Comparison of ENCODE assay signal across 13 cellular contexts in genomic region chr22:47167056-47167455, GRCh38.
"Had no signal": no experiment of that assay in that cellular context is flagged by ENCODE, and none has a peak within 500 bp of the region (broad histone marks: within the 10 kb centered on the region; RNA-seq: fewer than 3 reads in every experiment).

No MANE protein-coding gene starts in this region.

- H3K4me3 Mint-ChIP-seq: activated CD4-positive, alpha-beta memory T cell treated with anti-CD3 and anti-CD28 coated beads, Interleukin-2, amount 10 ng/mL, durations not matched to agents 7 days and 5 days; activated CD4-positive, alpha-beta T cell treated with anti-CD3 and anti-CD28 coated beads for 36 hours; activated naive CD4-positive, alpha-beta T cell treated with anti-CD3 and anti-CD28 coated beads for 36 hours; central memory CD8-positive, alpha-beta T cell; natural killer cell had no signal

- H3K9me3 Mint-ChIP-seq: activated CD4-positive, alpha-beta memory T cell treated with anti-CD3 and anti-CD28 coated beads, Interleukin-2, amount 10 ng/mL, durations not matched to agents 7 days and 5 days; activated naive CD4-positive, alpha-beta T cell treated with anti-CD3 and anti-CD28 coated beads for 36 hours; central memory CD8-positive, alpha-beta T cell; natural killer cell had no signal

- H3K4me1 Mint-ChIP-seq: activated CD4-positive, alpha-beta memory T cell treated with anti-CD3 and anti-CD28 coated beads, Interleukin-2, amount 10 ng/mL, durations not matched to agents 7 days and 5 days; activated CD4-positive, alpha-beta T cell treated with anti-CD3 and anti-CD28 coated beads for 36 hours; central memory CD8-positive, alpha-beta T cell had no signal

- H3K27me3 Mint-ChIP-seq: activated CD4-positive, alpha-beta memory T cell treated with anti-CD3 and anti-CD28 coated beads, Interleukin-2, amount 10 ng/mL, durations not matched to agents 7 days and 5 days; activated CD4-positive, alpha-beta T cell treated with anti-CD3 and anti-CD28 coated beads for 36 hours; central memory CD8-positive, alpha-beta T cell had no signal

- H3K9me3 ChIP-seq: mucosa of descending colon had no signal

- H3K4me3 ChIP-seq: mucosa of descending colon had no signal

- H3K27ac ChIP-seq: VCaP had no signal

- H3K36me3 Mint-ChIP-seq: natural killer cell had no signal

- DNase-seq: activated CD4-positive, alpha-beta memory T cell treated with anti-CD3 and anti-CD28 coated beads, Interleukin-2, amount 10 ng/mL, durations not matched to agents 7 days and 5 days; activated CD4-positive, alpha-beta T cell treated with anti-CD3 and anti-CD28 coated beads for 36 hours; activated naive CD4-positive, alpha-beta T cell treated with anti-CD3 and anti-CD28 coated beads for 36 hours; dermis blood vessel endothelial cell; left cardiac atrium; mammary epithelial cell; natural killer cell; stimulated activated CD4-positive, alpha-beta T cell treated with anti-CD3 and anti-CD28 coated beads, Interleukin-4, amount 100 ng/mL, for 1 hour; stimulated activated CD8-positive, alpha-beta memory T cell treated with anti-CD3 and anti-CD28 coated beads, Interleukin-4, amount 100 ng/mL, for 48 hours; stimulated activated naive CD8-positive, alpha-beta T cell treated with anti-CD3 and anti-CD28 coated beads, Interleukin-15, Interleukin-2, amounts not matched to agents 100 U/mL and 50 U/mL, for 24 hours had no signal

- H3K27ac Mint-ChIP-seq: activated CD4-positive, alpha-beta memory T cell treated with anti-CD3 and anti-CD28 coated beads, Interleukin-2, amount 10 ng/mL, durations not matched to agents 7 days and 5 days; activated CD4-positive, alpha-beta T cell treated with anti-CD3 and anti-CD28 coated beads for 36 hours; activated naive CD4-positive, alpha-beta T cell treated with anti-CD3 and anti-CD28 coated beads for 36 hours had no signal
